20 cellular contexts compared by ENCODE assay signal in genomic region chr2:42652086-42652485, GRCh38.
DNase-seq lines count a peak whose midpoint lies in the region; ATAC-seq lines count a peak whose summit lies in the region.
"Had no signal": no experiment of that assay in that cellular context is flagged by ENCODE, and none has a peak within 500 bp of the region (broad histone marks: within the 10 kb centered on the region; RNA-seq: fewer than 3 reads in every experiment).

No MANE protein-coding gene starts in this region.

- intact Hi-C loops in activated T-helper 1 cell treated with anti-CD3 and anti-CD28 coated beads, Interleukin-12 subunit alpha, Interleukin-12 subunit beta, Interleukin-2, Interleukin-4 antibody, amounts not matched to agents 30 ng/mL and 10 ng/mL and 1 ng/mL, durations not matched to agents 14 hours and 24 hours and 36 hours (cut with micrococcal nuclease), result no loop called here

- H3K4me3 Mint-ChIP-seq in activated T-helper 1 cell treated with anti-CD3 and anti-CD28 coated beads, Interleukin-12 subunit alpha, Interleukin-12 subunit beta, Interleukin-2, Interleukin-4 antibody, amounts not matched to agents 30 ng/mL and 10 ng/mL and 1 ng/mL, durations not matched to agents 14 hours and 24 hours and 36 hours, result peak overlapping the region; percentile 52
- peak overlapping the region; percentile 74 to 89 (median 84) for H3K4me3 Mint-ChIP-seq in naive thymus-derived CD8-positive, alpha-beta T cell
- H3K4me3 Mint-ChIP-seq: dendritic cell treated with granulocyte-macrophage colony-stimulating factor and Interleukin-4, amounts not matched to agents 40 ng/mL and 50 ng/mL, for 4 days had no signal

- no peaks in the 10 kb centered on the region for H3K27me3 Mint-ChIP-seq in activated T-helper 1 cell treated with anti-CD3 and anti-CD28 coated beads, Interleukin-12 subunit alpha, Interleukin-12 subunit beta, Interleukin-2, Interleukin-4 antibody, amounts not matched to agents 30 ng/mL and 10 ng/mL and 1 ng/mL, durations not matched to agents 14 hours and 24 hours and 36 hours (ENCODE audit: insufficient read depth)
- no peaks in the 10 kb centered on the region for H3K27me3 Mint-ChIP-seq in naive thymus-derived CD8-positive, alpha-beta T cell

- H3K36me3 ChIP-seq in HUES48 (ENCODE audit: control insufficient read depth, insufficient read depth, low read length), result peaks cover 45% of the 10 kb centered on the region
- H3K36me3 ChIP-seq: vagina had no signal

- peak; percentile 5 for DNase-seq in activated T-cell treated with anti-CD3 and anti-CD28 coated beads for 1 hour (ENCODE audit: low read depth)
- DNase-seq in activated T-cell treated with anti-CD3 and anti-CD28 coated beads, Interleukin-2, amount 50 U/mL, for 1 hour, result no peak
- peak; percentile 8 for DNase-seq in activated T-helper 1 cell treated with anti-CD3 and anti-CD28 coated beads, Interleukin-12 subunit alpha, Interleukin-12 subunit beta, Interleukin-2, Interleukin-4 antibody, amounts not matched to agents 30 ng/mL and 10 ng/mL and 1 ng/mL, durations not matched to agents 14 hours and 24 hours and 36 hours (ENCODE audit: low spot score)
- peak; percentile 7 to 84 (median 63) for DNase-seq in naive thymus-derived CD8-positive, alpha-beta T cell
- no peak for DNase-seq in SIG-M5 treated with dmso at 0.1 percent for 504 hours (lab: John Stamatoyannopoulos, UW; ENCODE audit: unreplicated experiment)
- no peak for DNase-seq in cerebellar cortex (ENCODE audit: low spot score)
- DNase-seq: activated effector memory CD4-positive, alpha-beta T cell treated with anti-CD3 and anti-CD28 coated beads, Interleukin-2, amount 50 U/mL, for 16 hours; body of pancreas; left ventricle myocardium superior; MG63; NCI-H1694 treated with DMSO at 0.1 percent for 48 hours; nucleus accumbens had no signal

- peak; percentile 69 to 90 for ATAC-seq in naive thymus-derived CD8-positive, alpha-beta T cell
- no peak for ATAC-seq in esophagus mucosa
- ATAC-seq: activated CD4-positive, CD25-positive, alpha-beta regulatory T cell treated with anti-CD3 and anti-CD28 coated beads, Interleukin-2, amount 50 U/mL, for 24 hours; body of pancreas; left ventricle myocardium superior; Right ventricle myocardium inferior had no signal

- H3K4me3 ChIP-seq in HUES48 (ENCODE audit: low read depth, low read length), result peak overlapping the region; percentile 1; the same call in 1 of the 2 replicates
- H3K4me3 ChIP-seq: body of pancreas, esophagus muscularis mucosa, MG63, right atrium auricular region, vagina had no signal

- peaks cover 46% of the 10 kb centered on the region for H3K4me1 Mint-ChIP-seq in activated T-helper 1 cell treated with anti-CD3 and anti-CD28 coated beads, Interleukin-12 subunit alpha, Interleukin-12 subunit beta, Interleukin-2, Interleukin-4 antibody, amounts not matched to agents 30 ng/mL and 10 ng/mL and 1 ng/mL, durations not matched to agents 14 hours and 24 hours and 36 hours (ENCODE audit: low read depth)
- peaks cover 30 to 68% (median 63%) of the 10 kb centered on the region in 4 donors for H3K4me1 Mint-ChIP-seq in naive thymus-derived CD8-positive, alpha-beta T cell

- H3K4me1 ChIP-seq in HUES48 (ENCODE audit: control insufficient read depth, insufficient read depth, low read length), result peaks cover 33% of the 10 kb centered on the region
- H3K4me1 ChIP-seq: body of pancreas, right atrium auricular region had no signal

- H3K9ac ChIP-seq in HUES48 (ENCODE audit: low read depth, low read length), result no peak overlapping the region

- peak overlapping the region; percentile 37 for H3K27ac ChIP-seq in HUES48 (ENCODE audit: low read depth, low read length)
- H3K27ac ChIP-seq: body of pancreas, esophagus muscularis mucosa, right atrium auricular region, vagina had no signal

- no peaks in the 10 kb centered on the region for H3K9me3 Mint-ChIP-seq in activated T-helper 1 cell treated with anti-CD3 and anti-CD28 coated beads, Interleukin-12 subunit alpha, Interleukin-12 subunit beta, Interleukin-2, Interleukin-4 antibody, amounts not matched to agents 30 ng/mL and 10 ng/mL and 1 ng/mL, durations not matched to agents 14 hours and 24 hours and 36 hours
- H3K9me3 Mint-ChIP-seq in naive thymus-derived CD8-positive, alpha-beta T cell, result no peaks in the 10 kb centered on the region
- H3K9me3 Mint-ChIP-seq: dendritic cell treated with granulocyte-macrophage colony-stimulating factor and Interleukin-4, amounts not matched to agents 40 ng/mL and 50 ng/mL, for 4 days had no signal

- POLR2A ChIA-PET in naive thymus-derived CD8-positive, alpha-beta T cell (lab: Charles Lee), result interaction anchor here (0.6 to 1.8 kb wide), 3 partner anchors 8 to 159 kb away, joined by 3 to 6 read pairs (median 4); no protein-coding TSS in a partner anchor

- no peaks in the 10 kb centered on the region for H3K27me3 ChIP-seq in HUES48 (ENCODE audit: control insufficient read depth, insufficient read depth, low read length)
- H3K27me3 ChIP-seq: body of pancreas, esophagus muscularis mucosa, MG63, right atrium auricular region, vagina had no signal

- H3K36me3 Mint-ChIP-seq in activated T-helper 1 cell treated with anti-CD3 and anti-CD28 coated beads, Interleukin-12 subunit alpha, Interleukin-12 subunit beta, Interleukin-2, Interleukin-4 antibody, amounts not matched to agents 30 ng/mL and 10 ng/mL and 1 ng/mL, durations not matched to agents 14 hours and 24 hours and 36 hours (ENCODE audit: low read depth), result peaks cover 9% of the 10 kb centered on the region
- peaks cover 0 to 5% (median 3%) of the 10 kb centered on the region in 3 donors for H3K36me3 Mint-ChIP-seq in naive thymus-derived CD8-positive, alpha-beta T cell

- no peak overlapping the region for H3K27ac Mint-ChIP-seq in activated T-helper 1 cell treated with anti-CD3 and anti-CD28 coated beads, Interleukin-12 subunit alpha, Interleukin-12 subunit beta, Interleukin-2, Interleukin-4 antibody, amounts not matched to agents 30 ng/mL and 10 ng/mL and 1 ng/mL, durations not matched to agents 14 hours and 24 hours and 36 hours
- peak overlapping the region; percentile 86 to 99 (median 96) for H3K27ac Mint-ChIP-seq in naive thymus-derived CD8-positive, alpha-beta T cell
- H3K27ac Mint-ChIP-seq: dendritic cell treated with granulocyte-macrophage colony-stimulating factor and Interleukin-4, amounts not matched to agents 40 ng/mL and 50 ng/mL, for 4 days had no signal

- H3K9me3 ChIP-seq in HUES48 (ENCODE audit: control insufficient read depth, insufficient read depth, low read length), result no peaks in the 10 kb centered on the region
- H3K9me3 ChIP-seq: body of pancreas, esophagus muscularis mucosa, MG63, right atrium auricular region, vagina had no signal

Comparison
In these comparisons a context has a peak if more than half of its experiments do, and no peak if none do; other contexts are left out.
1. DNase-seq: peak in activated T-cell treated with anti-CD3 and anti-CD28 coated beads for 1 hour (single experiment), activated T-helper 1 cell treated with anti-CD3 and anti-CD28 coated beads, Interleukin-12 subunit alpha, Interleukin-12 subunit beta, Interleukin-2, Interleukin-4 antibody, amounts not matched to agents 30 ng/mL and 10 ng/mL and 1 ng/mL, durations not matched to agents 14 hours and 24 hours and 36 hours (single experiment) and naive thymus-derived CD8-positive, alpha-beta T cell (10 of 10); none in activated T-cell treated with anti-CD3 and anti-CD28 coated beads, Interleukin-2, amount 50 U/mL, for 1 hour (single experiment), SIG-M5 treated with dmso at 0.1 percent for 504 hours (single experiment) and cerebellar cortex (single experiment).